Comparison of ENCODE assay signal across 8 cellular contexts in the genomic region with DNA sequence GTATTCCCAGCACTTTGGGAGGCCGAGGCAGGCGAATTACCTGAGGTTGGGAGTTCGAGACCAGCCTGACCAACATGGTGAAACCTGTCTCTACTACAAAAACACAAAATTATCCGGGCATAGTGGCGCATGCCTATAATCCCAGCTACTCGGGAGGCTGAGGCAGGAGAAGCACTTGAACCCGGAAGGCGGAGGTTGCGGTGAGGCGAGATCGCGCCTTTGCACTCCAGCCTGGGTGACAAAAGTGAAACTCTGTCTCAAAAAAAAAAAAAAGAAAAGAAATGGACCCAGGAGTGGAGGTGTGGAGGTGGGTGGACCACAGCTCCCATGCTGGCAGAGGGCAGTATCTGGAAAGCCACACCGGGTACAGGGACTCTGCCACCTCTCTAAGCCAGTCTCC. TPM values are rescaled to one million over a fixed set of nuclear protein-coding genes. Genes with fewer than 3 reads are reported as not detected.
DNase-seq lines count a peak whose midpoint lies in the region; TF ChIP-seq lines count a peak whose summit lies in the region.
"Not testable (repeated sequence)": the region's sequence is repeated elsewhere in the genome, so short reads cannot be mapped to it uniquely, and the experiment has no call there.
"Had no signal": no experiment of that assay in that cellular context is flagged by ENCODE, and none has a peak within 500 bp of the region (broad histone marks: within the 10 kb centered on the region; RNA-seq: fewer than 3 reads in every experiment).

No MANE protein-coding gene starts in this region.

- not testable (repeated sequence) for H3K36me3 Mint-ChIP-seq in chondrocyte (ENCODE audit: low read depth); nephron (ENCODE audit: low read depth)

- peaks cover 34% of the 10 kb centered on the region for H3K9me3 ChIP-seq in HUES6 (ENCODE audit: control insufficient read depth, insufficient read depth, low read depth, low read length)
- not testable (repeated sequence) for H3K9me3 ChIP-seq in mesenchymal stem cell (ENCODE audit: control insufficient read depth, low read length)

- peaks cover 18% of the 10 kb centered on the region for H3K4me1 ChIP-seq in HUES6 (ENCODE audit: control insufficient read depth, insufficient read depth, low read length)
- H3K4me1 ChIP-seq in mesenchymal stem cell (ENCODE audit: control insufficient read depth, insufficient read depth, low read depth, low read length) = peaks cover 13% of the 10 kb centered on the region

- H3K27me3 Mint-ChIP-seq in chondrocyte (ENCODE audit: low read depth) = not testable (repeated sequence)
- peaks cover 12% of the 10 kb centered on the region for H3K27me3 Mint-ChIP-seq in nephron (ENCODE audit: low read depth)

- intact Hi-C loops in posterior vena cava (cut with DNase I) = not testable (repeated sequence)

- H3K4me3 ChIP-seq in HUES6 (ENCODE audit: low read depth, low read length); mesenchymal stem cell (ENCODE audit: insufficient read depth in 1 of 2, low read depth in 1 of 2, low read length in 2 of 2): not testable (repeated sequence)

- not testable (repeated sequence) for H3K27ac ChIP-seq in HUES6 (ENCODE audit: low read depth, low read length); mesenchymal stem cell (ENCODE audit: low read length, poor library complexity, severe bottlenecking)

- H2AK5ac ChIP-seq in mesenchymal stem cell (ENCODE audit: low read length, severe bottlenecking) = not testable (repeated sequence)

- peak overlapping the region in 1 of 2 experiments; percentile 40 for H3K18ac ChIP-seq in mesenchymal stem cell (ENCODE audit: low read depth in 1 of 2, low read length in 2 of 2)

- peaks cover 42% of the 10 kb centered on the region for H3K4me1 Mint-ChIP-seq in chondrocyte (ENCODE audit: low read depth)
- H3K4me1 Mint-ChIP-seq in nephron = peaks cover 54% of the 10 kb centered on the region

- H3K79me1 ChIP-seq in mesenchymal stem cell (replicated peaks; ENCODE audit: low read length, poor library complexity, severe bottlenecking) = not testable (repeated sequence)

- not testable (repeated sequence) for H2BK5ac ChIP-seq in mesenchymal stem cell (ENCODE audit: low read depth, low read length, poor library complexity, severe bottlenecking)

- H3K4me2 ChIP-seq in mesenchymal stem cell (ENCODE audit: low read length, poor library complexity, severe bottlenecking) = not testable (repeated sequence)

- H3K27ac Mint-ChIP-seq in chondrocyte (ENCODE audit: unreplicated experiment) = not testable (repeated sequence)
- peak overlapping the region; percentile 84 to 98 (median 94) for H3K27ac Mint-ChIP-seq in nephron

- TF ChIP-seq CTCF in chondrocyte (IDR thresholded peaks at IDR 0.05); nephron (IDR thresholded peaks at IDR 0.05; ENCODE audit: unreplicated experiment in 3 of 3): not testable (repeated sequence)

- H3K23ac ChIP-seq in mesenchymal stem cell (ENCODE audit: low read length in 2 of 2) = not testable (repeated sequence)

- H3K27me3 ChIP-seq in HUES6 (ENCODE audit: control insufficient read depth, insufficient read depth, low read length); mesenchymal stem cell (ENCODE audit: control insufficient read depth in 1 of 2, insufficient read depth in 1 of 2, low read length in 2 of 2): not testable (repeated sequence)

- peak overlapping the region in 1 of 2 experiments; percentile 11 for H2BK12ac ChIP-seq in mesenchymal stem cell (ENCODE audit: low read length in 2 of 2)

- not testable (repeated sequence) for H3K9me3 Mint-ChIP-seq in chondrocyte (ENCODE audit: low read depth); nephron

- DNase-seq in chondrocyte (ENCODE audit: low spot score) = peak; percentile 27
- DNase-seq in islet precursor cell = peak; percentile 30
- not testable (repeated sequence) for DNase-seq in mesenchymal stem cell
- peak; percentile 51 for DNase-seq in posterior vena cava (ENCODE audit: low spot score)

- H2BK15ac ChIP-seq in mesenchymal stem cell (ENCODE audit: low read depth, poor library complexity, severe bottlenecking) = peak overlapping the region; percentile 21

- WGBS in mesenchymal stem cell = 96% methylated on average over 13 of the region's 13 CpGs

- H3K4ac ChIP-seq in mesenchymal stem cell (ENCODE audit: low read depth in 1 of 2, low read length in 2 of 2) = peak overlapping the region in 1 of 2 experiments; percentile 31

- H4K91ac ChIP-seq in mesenchymal stem cell (ENCODE audit: low read length) = peak overlapping the region; percentile 63

- H4K8ac ChIP-seq in mesenchymal stem cell (ENCODE audit: low read length) = peak overlapping the region; percentile 1

- H3K36me3 ChIP-seq in HUES6 (ENCODE audit: control insufficient read depth, insufficient read depth, low read length); mesenchymal stem cell (ENCODE audit: control insufficient read depth in 1 of 2, insufficient read depth in 2 of 2, low read depth in 1 of 2, low read length in 2 of 2): not testable (repeated sequence)

- H3K9ac ChIP-seq in HUES6 (ENCODE audit: low read length) = peak overlapping the region; percentile 17
- H3K9ac ChIP-seq in mesenchymal stem cell (ENCODE audit: low read length) = not testable (repeated sequence)

- H2AFZ ChIP-seq in mesenchymal stem cell (ENCODE audit: low read depth, low read length) = not testable (repeated sequence)

- not testable (repeated sequence) for H3K14ac ChIP-seq in mesenchymal stem cell (ENCODE audit: low read length in 2 of 2)

- H2BK120ac ChIP-seq in mesenchymal stem cell (ENCODE audit: low read depth, low read length) = peak overlapping the region; percentile 19

- not testable (repeated sequence) for H3K4me3 Mint-ChIP-seq in chondrocyte (ENCODE audit: unreplicated experiment); nephron

RNA-seq across cellular contexts. Expression of a gene that starts 7.1 kb away (rescaled TPM):
- total RNA-seq in chondrocyte = 127 to 186 TPM (median 183 TPM) in 3 replicates
- polyA plus RNA-seq in mesenchymal stem cell (2013, experiment 1 of 2) = 190 TPM
- polyA plus RNA-seq in mesenchymal stem cell (2013, experiment 2 of 2) = 191 TPM
- total RNA-seq in posterior vena cava = 1,000 to 10,000 TPM in 1 of 2 donors, 100 to 1,000 TPM in 1; 608 to 1,210 TPM
- total RNA-seq: CD4-positive, alpha-beta T cell; CD8-positive, alpha-beta memory T cell had no signal
- polyA plus RNA-seq: CD8-positive, alpha-beta memory T cell had no signal
